Comparison of ENCODE assay signal across 1 cellular context in the genomic region with DNA sequence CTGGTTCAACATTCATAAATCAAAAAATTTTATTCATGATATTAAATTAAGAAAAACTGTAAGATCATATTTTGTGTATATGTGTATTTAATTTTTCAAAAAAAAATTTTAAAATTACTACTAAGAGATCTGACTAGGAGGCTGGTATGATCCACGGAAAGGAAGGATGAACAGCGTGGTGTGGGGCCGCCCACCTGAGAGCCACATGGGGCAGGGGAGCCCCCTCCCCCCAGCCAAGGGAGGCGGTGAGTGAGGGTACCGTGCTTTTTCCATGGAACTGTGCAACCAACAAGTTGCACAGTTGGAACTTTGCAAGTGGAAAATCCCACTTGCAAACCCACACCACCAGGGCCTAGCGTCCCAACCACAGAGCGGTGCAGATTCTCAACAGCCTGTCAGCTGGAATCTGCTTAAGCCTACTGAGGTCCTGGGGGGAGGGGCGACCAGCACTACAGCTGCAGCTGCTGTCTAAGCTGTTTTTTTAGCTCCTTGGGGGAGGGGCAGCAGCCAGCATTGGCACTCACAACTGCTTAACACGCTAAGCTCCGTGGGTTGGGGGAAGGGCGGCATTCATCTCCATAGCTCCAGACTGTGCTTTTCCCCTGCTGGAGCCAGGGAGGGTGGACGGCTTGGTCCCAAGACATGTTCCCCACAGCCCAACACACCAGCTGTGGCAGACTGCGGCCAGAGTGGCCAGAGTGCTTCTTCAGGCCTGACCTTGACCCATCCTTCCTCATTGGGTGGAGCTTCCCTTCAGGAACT.
TF ChIP-seq lines count a peak whose summit lies in the region.

No MANE protein-coding gene starts in this region.

TF ChIP-seq in WTC11, 78 proteins besides CTCF, POLR2A, EP300 and RAD21 (continued from another document and continues in another):
- TF ChIP-seq, protein P1, sequence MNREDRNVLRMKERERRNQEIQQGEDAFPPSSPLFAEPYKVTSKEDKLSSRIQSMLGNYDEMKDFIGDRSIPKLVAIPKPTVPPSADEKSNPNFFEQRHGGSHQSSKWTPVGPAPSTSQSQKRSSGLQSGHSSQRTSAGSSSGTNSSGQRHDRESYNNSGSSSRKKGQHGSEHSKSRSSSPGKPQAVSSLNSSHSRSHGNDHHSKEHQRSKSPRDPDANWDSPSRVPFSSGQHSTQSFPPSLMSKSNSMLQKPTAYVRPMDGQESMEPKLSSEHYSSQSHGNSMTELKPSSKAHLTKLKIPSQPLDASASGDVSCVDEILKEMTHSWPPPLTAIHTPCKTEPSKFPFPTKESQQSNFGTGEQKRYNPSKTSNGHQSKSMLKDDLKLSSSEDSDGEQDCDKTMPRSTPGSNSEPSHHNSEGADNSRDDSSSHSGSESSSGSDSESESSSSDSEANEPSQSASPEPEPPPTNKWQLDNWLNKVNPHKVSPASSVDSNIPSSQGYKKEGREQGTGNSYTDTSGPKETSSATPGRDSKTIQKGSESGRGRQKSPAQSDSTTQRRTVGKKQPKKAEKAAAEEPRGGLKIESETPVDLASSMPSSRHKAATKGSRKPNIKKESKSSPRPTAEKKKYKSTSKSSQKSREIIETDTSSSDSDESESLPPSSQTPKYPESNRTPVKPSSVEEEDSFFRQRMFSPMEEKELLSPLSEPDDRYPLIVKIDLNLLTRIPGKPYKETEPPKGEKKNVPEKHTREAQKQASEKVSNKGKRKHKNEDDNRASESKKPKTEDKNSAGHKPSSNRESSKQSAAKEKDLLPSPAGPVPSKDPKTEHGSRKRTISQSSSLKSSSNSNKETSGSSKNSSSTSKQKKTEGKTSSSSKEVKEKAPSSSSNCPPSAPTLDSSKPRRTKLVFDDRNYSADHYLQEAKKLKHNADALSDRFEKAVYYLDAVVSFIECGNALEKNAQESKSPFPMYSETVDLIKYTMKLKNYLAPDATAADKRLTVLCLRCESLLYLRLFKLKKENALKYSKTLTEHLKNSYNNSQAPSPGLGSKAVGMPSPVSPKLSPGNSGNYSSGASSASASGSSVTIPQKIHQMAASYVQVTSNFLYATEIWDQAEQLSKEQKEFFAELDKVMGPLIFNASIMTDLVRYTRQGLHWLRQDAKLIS (CRISPR knock-in tag; IDR thresholded peaks at IDR 0.05; ENCODE audit: borderline replicate concordance): no peak
- TF ChIP-seq FOXP1 (CRISPR knock-in tag; IDR thresholded peaks at IDR 0.05; ENCODE audit: borderline replicate concordance) (peak; percentile 77), ZNF263 (CRISPR knock-in tag; IDR thresholded peaks at IDR 0.05; ENCODE audit: low read depth) (no peak), FOXJ3 (CRISPR knock-in tag; IDR thresholded peaks at IDR 0.05; ENCODE audit: borderline replicate concordance) (no peak), NFYB (CRISPR knock-in tag; conservative IDR thresholded peaks at IDR 0.05; ENCODE audit: low read depth) (no peak), TEAD1 (CRISPR knock-in tag; IDR thresholded peaks at IDR 0.05) (peak; percentile 84; the same call in 1 of the 2 replicates), ZNF121 (CRISPR knock-in tag; IDR thresholded peaks at IDR 0.05) (no peak), ETV6 (CRISPR knock-in tag; IDR thresholded peaks at IDR 0.05) (0 out of 2 replicates have a peak, but pooled peaks have one; percentile 50), ESRRA (CRISPR knock-in tag; IDR thresholded peaks at IDR 0.05; ENCODE audit: borderline replicate concordance) (no peak), ZBTB21 (CRISPR knock-in tag; IDR thresholded peaks at IDR 0.05; ENCODE audit: borderline replicate concordance) (0 out of 2 replicates have a peak, but pooled peaks have one; percentile 28), KAT7 (CRISPR knock-in tag; IDR thresholded peaks at IDR 0.05; ENCODE audit: borderline replicate concordance) (no peak), SMAD4 (CRISPR knock-in tag; IDR thresholded peaks at IDR 0.05) (no peak), TCF7 (CRISPR knock-in tag; IDR thresholded peaks at IDR 0.05; ENCODE audit: low read depth) (no peak), ATF1 (CRISPR knock-in tag; IDR thresholded peaks at IDR 0.05) (no peak), NFATC4 (CRISPR knock-in tag; IDR thresholded peaks at IDR 0.05) (no peak), MXD4 (CRISPR knock-in tag; IDR thresholded peaks at IDR 0.05; ENCODE audit: borderline replicate concordance) (no peak), ZNF138 (CRISPR knock-in tag; conservative IDR thresholded peaks at IDR 0.05) (0 out of 2 replicates have a peak, but pooled peaks have one; percentile 51), OVOL2 (CRISPR knock-in tag; IDR thresholded peaks at IDR 0.05; ENCODE audit: borderline replicate concordance) (no peak), ZNF317 (CRISPR knock-in tag; IDR thresholded peaks at IDR 0.05; ENCODE audit: borderline replicate concordance, low read depth) (no peak), EMX1 (CRISPR knock-in tag; IDR thresholded peaks at IDR 0.05) (no peak), IRF2 (CRISPR knock-in tag; IDR thresholded peaks at IDR 0.05; ENCODE audit: borderline replicate concordance, low read depth) (no peak), ZNF219 (CRISPR knock-in tag; IDR thresholded peaks at IDR 0.05; ENCODE audit: borderline replicate concordance) (0 out of 2 replicates have a peak, but pooled peaks have one; percentile 68), RORB (CRISPR knock-in tag; IDR thresholded peaks at IDR 0.05) (no peak), MYBL2 (CRISPR knock-in tag; IDR thresholded peaks at IDR 0.05) (no peak)
- TF ChIP-seq, protein P2, sequence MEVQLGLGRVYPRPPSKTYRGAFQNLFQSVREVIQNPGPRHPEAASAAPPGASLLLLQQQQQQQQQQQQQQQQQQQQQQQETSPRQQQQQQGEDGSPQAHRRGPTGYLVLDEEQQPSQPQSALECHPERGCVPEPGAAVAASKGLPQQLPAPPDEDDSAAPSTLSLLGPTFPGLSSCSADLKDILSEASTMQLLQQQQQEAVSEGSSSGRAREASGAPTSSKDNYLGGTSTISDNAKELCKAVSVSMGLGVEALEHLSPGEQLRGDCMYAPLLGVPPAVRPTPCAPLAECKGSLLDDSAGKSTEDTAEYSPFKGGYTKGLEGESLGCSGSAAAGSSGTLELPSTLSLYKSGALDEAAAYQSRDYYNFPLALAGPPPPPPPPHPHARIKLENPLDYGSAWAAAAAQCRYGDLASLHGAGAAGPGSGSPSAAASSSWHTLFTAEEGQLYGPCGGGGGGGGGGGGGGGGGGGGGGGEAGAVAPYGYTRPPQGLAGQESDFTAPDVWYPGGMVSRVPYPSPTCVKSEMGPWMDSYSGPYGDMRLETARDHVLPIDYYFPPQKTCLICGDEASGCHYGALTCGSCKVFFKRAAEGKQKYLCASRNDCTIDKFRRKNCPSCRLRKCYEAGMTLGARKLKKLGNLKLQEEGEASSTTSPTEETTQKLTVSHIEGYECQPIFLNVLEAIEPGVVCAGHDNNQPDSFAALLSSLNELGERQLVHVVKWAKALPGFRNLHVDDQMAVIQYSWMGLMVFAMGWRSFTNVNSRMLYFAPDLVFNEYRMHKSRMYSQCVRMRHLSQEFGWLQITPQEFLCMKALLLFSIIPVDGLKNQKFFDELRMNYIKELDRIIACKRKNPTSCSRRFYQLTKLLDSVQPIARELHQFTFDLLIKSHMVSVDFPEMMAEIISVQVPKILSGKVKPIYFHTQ (CRISPR knock-in tag; IDR thresholded peaks at IDR 0.05): no peak
- TF ChIP-seq, protein P3, sequence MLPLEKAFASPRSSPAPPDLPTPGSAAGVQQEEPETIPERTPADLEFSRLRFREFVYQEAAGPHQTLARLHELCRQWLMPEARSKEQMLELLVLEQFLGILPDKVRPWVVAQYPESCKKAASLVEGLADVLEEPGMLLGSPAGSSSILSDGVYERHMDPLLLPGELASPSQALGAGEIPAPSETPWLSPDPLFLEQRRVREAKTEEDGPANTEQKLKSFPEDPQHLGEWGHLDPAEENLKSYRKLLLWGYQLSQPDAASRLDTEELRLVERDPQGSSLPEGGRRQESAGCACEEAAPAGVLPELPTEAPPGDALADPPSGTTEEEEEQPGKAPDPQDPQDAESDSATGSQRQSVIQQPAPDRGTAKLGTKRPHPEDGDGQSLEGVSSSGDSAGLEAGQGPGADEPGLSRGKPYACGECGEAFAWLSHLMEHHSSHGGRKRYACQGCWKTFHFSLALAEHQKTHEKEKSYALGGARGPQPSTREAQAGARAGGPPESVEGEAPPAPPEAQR (CRISPR knock-in tag; IDR thresholded peaks at IDR 0.05): no peak
- TF ChIP-seq, protein P4, sequence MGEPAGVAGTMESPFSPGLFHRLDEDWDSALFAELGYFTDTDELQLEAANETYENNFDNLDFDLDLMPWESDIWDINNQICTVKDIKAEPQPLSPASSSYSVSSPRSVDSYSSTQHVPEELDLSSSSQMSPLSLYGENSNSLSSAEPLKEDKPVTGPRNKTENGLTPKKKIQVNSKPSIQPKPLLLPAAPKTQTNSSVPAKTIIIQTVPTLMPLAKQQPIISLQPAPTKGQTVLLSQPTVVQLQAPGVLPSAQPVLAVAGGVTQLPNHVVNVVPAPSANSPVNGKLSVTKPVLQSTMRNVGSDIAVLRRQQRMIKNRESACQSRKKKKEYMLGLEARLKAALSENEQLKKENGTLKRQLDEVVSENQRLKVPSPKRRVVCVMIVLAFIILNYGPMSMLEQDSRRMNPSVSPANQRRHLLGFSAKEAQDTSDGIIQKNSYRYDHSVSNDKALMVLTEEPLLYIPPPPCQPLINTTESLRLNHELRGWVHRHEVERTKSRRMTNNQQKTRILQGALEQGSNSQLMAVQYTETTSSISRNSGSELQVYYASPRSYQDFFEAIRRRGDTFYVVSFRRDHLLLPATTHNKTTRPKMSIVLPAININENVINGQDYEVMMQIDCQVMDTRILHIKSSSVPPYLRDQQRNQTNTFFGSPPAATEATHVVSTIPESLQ (CRISPR knock-in tag; IDR thresholded peaks at IDR 0.05): no peak
- TF ChIP-seq, protein P5, sequence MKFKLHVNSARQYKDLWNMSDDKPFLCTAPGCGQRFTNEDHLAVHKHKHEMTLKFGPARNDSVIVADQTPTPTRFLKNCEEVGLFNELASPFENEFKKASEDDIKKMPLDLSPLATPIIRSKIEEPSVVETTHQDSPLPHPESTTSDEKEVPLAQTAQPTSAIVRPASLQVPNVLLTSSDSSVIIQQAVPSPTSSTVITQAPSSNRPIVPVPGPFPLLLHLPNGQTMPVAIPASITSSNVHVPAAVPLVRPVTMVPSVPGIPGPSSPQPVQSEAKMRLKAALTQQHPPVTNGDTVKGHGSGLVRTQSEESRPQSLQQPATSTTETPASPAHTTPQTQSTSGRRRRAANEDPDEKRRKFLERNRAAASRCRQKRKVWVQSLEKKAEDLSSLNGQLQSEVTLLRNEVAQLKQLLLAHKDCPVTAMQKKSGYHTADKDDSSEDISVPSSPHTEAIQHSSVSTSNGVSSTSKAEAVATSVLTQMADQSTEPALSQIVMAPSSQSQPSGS (CRISPR knock-in tag; IDR thresholded peaks at IDR 0.05; ENCODE audit: borderline replicate concordance, low read depth): no peak
- TF ChIP-seq, protein P6, sequence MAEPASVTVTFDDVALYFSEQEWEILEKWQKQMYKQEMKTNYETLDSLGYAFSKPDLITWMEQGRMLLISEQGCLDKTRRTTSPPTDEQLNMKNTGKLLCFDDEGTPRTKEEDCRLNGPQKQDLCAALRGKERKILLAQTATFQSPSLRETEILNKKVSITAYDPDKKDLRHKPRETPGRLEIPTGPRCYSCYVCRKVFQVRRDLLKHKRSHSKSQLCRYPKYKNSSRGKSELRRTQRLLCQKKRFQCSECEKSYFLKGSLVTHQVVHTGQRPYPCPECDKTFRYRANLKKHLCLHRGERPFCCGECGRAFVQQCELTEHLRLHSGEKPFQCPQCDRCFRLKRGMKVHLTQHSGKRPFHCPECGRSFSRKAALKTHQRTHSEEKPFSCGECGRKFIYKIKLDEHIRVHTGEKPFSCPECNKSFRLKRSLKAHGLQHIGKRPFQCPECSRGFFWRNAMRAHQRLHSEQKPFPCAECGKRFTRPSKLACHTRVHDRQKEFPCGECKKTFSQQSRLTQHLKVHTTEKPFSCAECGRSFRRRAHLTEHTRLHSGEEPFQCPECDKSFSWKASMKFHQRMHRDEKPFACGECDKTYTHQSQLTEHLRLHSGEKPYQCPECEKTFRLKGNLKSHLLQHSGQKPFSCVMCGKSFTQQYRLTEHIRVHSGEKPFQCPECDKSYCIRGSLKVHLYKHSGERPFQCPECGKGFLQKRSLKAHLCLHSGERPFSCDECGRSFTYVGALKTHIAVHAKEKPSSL (CRISPR knock-in tag; conservative IDR thresholded peaks at IDR 0.05): no peak
- TF ChIP-seq, protein P7, sequence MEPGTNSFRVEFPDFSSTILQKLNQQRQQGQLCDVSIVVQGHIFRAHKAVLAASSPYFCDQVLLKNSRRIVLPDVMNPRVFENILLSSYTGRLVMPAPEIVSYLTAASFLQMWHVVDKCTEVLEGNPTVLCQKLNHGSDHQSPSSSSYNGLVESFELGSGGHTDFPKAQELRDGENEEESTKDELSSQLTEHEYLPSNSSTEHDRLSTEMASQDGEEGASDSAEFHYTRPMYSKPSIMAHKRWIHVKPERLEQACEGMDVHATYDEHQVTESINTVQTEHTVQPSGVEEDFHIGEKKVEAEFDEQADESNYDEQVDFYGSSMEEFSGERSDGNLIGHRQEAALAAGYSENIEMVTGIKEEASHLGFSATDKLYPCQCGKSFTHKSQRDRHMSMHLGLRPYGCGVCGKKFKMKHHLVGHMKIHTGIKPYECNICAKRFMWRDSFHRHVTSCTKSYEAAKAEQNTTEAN (CRISPR knock-in tag; IDR thresholded peaks at IDR 0.05): peak; percentile 72; the same call in 1 of the 2 replicates
- TF ChIP-seq, protein P8, sequence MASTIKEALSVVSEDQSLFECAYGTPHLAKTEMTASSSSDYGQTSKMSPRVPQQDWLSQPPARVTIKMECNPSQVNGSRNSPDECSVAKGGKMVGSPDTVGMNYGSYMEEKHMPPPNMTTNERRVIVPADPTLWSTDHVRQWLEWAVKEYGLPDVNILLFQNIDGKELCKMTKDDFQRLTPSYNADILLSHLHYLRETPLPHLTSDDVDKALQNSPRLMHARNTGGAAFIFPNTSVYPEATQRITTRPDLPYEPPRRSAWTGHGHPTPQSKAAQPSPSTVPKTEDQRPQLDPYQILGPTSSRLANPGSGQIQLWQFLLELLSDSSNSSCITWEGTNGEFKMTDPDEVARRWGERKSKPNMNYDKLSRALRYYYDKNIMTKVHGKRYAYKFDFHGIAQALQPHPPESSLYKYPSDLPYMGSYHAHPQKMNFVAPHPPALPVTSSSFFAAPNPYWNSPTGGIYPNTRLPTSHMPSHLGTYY (CRISPR knock-in tag; IDR thresholded peaks at IDR 0.05): no peak
- TF ChIP-seq, protein P9, sequence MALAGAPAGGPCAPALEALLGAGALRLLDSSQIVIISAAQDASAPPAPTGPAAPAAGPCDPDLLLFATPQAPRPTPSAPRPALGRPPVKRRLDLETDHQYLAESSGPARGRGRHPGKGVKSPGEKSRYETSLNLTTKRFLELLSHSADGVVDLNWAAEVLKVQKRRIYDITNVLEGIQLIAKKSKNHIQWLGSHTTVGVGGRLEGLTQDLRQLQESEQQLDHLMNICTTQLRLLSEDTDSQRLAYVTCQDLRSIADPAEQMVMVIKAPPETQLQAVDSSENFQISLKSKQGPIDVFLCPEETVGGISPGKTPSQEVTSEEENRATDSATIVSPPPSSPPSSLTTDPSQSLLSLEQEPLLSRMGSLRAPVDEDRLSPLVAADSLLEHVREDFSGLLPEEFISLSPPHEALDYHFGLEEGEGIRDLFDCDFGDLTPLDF (CRISPR knock-in tag; IDR thresholded peaks at IDR 0.05): no peak
- TF ChIP-seq, protein P10, sequence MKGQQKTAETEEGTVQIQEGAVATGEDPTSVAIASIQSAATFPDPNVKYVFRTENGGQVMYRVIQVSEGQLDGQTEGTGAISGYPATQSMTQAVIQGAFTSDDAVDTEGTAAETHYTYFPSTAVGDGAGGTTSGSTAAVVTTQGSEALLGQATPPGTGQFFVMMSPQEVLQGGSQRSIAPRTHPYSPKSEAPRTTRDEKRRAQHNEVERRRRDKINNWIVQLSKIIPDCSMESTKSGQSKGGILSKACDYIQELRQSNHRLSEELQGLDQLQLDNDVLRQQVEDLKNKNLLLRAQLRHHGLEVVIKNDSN (CRISPR knock-in tag; IDR thresholded peaks at IDR 0.05): no peak
- TF ChIP-seq, protein P11, sequence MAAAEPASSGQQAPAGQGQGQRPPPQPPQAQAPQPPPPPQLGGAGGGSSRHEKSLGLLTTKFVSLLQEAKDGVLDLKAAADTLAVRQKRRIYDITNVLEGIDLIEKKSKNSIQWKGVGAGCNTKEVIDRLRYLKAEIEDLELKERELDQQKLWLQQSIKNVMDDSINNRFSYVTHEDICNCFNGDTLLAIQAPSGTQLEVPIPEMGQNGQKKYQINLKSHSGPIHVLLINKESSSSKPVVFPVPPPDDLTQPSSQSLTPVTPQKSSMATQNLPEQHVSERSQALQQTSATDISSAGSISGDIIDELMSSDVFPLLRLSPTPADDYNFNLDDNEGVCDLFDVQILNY (CRISPR knock-in tag; IDR thresholded peaks at IDR 0.05): no peak
